19 cellular contexts compared by ENCODE assay signal in genomic region chr12:4044736-4045432, GRCh38.
DNase-seq lines count a peak whose midpoint lies in the region; ATAC-seq, FAIRE-seq and TF ChIP-seq lines count a peak whose summit lies in the region.
"Had no signal": no experiment of that assay in that cellular context is flagged by ENCODE, and none has a peak within 500 bp of the region (broad histone marks: within the 10 kb centered on the region; RNA-seq: fewer than 3 reads in every experiment).

No MANE protein-coding gene starts in this region.

- peaks cover 2% of the 10 kb centered on the region for H3K36me3 Mint-ChIP-seq in activated naive CD4-positive, alpha-beta T cell treated with anti-CD3 and anti-CD28 coated beads, Interleukin-2, amount 50 U/mL, for 24 hours
- no peaks in the 10 kb centered on the region for H3K36me3 Mint-ChIP-seq in activated naive CD4-positive, alpha-beta T cell treated with anti-CD3 and anti-CD28 coated beads, Interleukin-2, amount 50 U/mL, for 72 hours
- no peaks in the 10 kb centered on the region for H3K36me3 Mint-ChIP-seq in neural crest cell (ENCODE audit: low read depth)

- no peak for ATAC-seq in activated naive CD4-positive, alpha-beta T cell treated with anti-CD3 and anti-CD28 coated beads, Interleukin-2, amount 50 U/mL, for 72 hours
- no peak for ATAC-seq in HG03039 (IDR thresholded peaks at IDR 0.05; ENCODE audit: unreplicated experiment)
- ATAC-seq: HCT116, K562 had no signal

- peak overlapping the region; percentile 11 for H3K27ac Mint-ChIP-seq in activated naive CD4-positive, alpha-beta T cell treated with anti-CD3 and anti-CD28 coated beads, Interleukin-2, amount 50 U/mL, for 24 hours
- H3K27ac Mint-ChIP-seq in activated naive CD4-positive, alpha-beta T cell treated with anti-CD3 and anti-CD28 coated beads, Interleukin-2, amount 50 U/mL, for 72 hours: no peak overlapping the region
- H3K27ac Mint-ChIP-seq in neural crest cell (ENCODE audit: unreplicated experiment): peak overlapping the region; percentile 83
- H3K27ac Mint-ChIP-seq: CD4-positive, alpha-beta memory T cell had no signal

- no peak overlapping the region for H3K4me3 Mint-ChIP-seq in activated naive CD4-positive, alpha-beta T cell treated with anti-CD3 and anti-CD28 coated beads, Interleukin-2, amount 50 U/mL, for 24 hours
- no peak overlapping the region for H3K4me3 Mint-ChIP-seq in neural crest cell
- H3K4me3 Mint-ChIP-seq: CD4-positive, alpha-beta memory T cell had no signal

- DNase-seq in activated naive CD4-positive, alpha-beta T cell treated with anti-CD3 and anti-CD28 coated beads, Interleukin-2, amount 50 U/mL, for 72 hours (ENCODE audit: low spot score in 2 of 2): no peak
- DNase-seq in HTR-8/SVneo (ENCODE audit: insufficient read length, low spot score): no peak
- DNase-seq in coronary artery (ENCODE audit: low spot score): peak; percentile 41
- DNase-seq in neural crest cell (ENCODE audit: low read depth, low spot score): no peak
- DNase-seq in brain microvascular endothelial cell: no peak
- DNase-seq in GF-D8 (lab: John Stamatoyannopoulos, UW): no peak
- DNase-seq: CD4-positive, alpha-beta memory T cell; GOT3; NCI-H1105; NCI-H2081 treated with DMSO at 0.1 percent for 48 hours; NCI-H446 treated with DMSO at 0.1 percent for 48 hours; NCI-H69; SJCRH30 had no signal

- H3K27me3 ChIP-seq in brain microvascular endothelial cell (replicated peaks): no peaks in the 10 kb centered on the region
- H3K27me3 ChIP-seq: BLaER1, SJCRH30 had no signal

- H3K9me3 Mint-ChIP-seq in activated naive CD4-positive, alpha-beta T cell treated with anti-CD3 and anti-CD28 coated beads, Interleukin-2, amount 50 U/mL, for 24 hours: no peaks in the 10 kb centered on the region
- H3K9me3 Mint-ChIP-seq in activated naive CD4-positive, alpha-beta T cell treated with anti-CD3 and anti-CD28 coated beads, Interleukin-2, amount 50 U/mL, for 72 hours: no peaks in the 10 kb centered on the region
- no peaks in the 10 kb centered on the region for H3K9me3 Mint-ChIP-seq in neural crest cell
- H3K9me3 Mint-ChIP-seq: CD4-positive, alpha-beta memory T cell had no signal

- H3K4me3 ChIP-seq in coronary artery (no peak overlapping the region), brain microvascular endothelial cell (ENCODE audit: low read depth, low read length) (no peak overlapping the region)
- H3K4me3 ChIP-seq: BLaER1, K562, SJCRH30 had no signal

- no peaks in the 10 kb centered on the region for H3K36me3 ChIP-seq in brain microvascular endothelial cell (replicated peaks)
- H3K36me3 ChIP-seq: BLaER1, SJCRH30 had no signal

- H3K27ac ChIP-seq in coronary artery: no peak overlapping the region
- no peak overlapping the region for H3K27ac ChIP-seq in brain microvascular endothelial cell
- H3K27ac ChIP-seq: BLaER1, SJCRH30 had no signal

- peak; percentile 36 for FAIRE-seq in HTR-8/SVneo (lab: Jason Lieb, UNC)
- FAIRE-seq: GM12891, K562 had no signal

- no peaks in the 10 kb centered on the region for H3K27me3 Mint-ChIP-seq in activated naive CD4-positive, alpha-beta T cell treated with anti-CD3 and anti-CD28 coated beads, Interleukin-2, amount 50 U/mL, for 24 hours
- no peaks in the 10 kb centered on the region for H3K27me3 Mint-ChIP-seq in neural crest cell (ENCODE audit: low read depth)
- H3K27me3 Mint-ChIP-seq: CD4-positive, alpha-beta memory T cell had no signal

- TF ChIP-seq CTCF in coronary artery (IDR thresholded peaks at IDR 0.05) (no peak), neural crest cell (conservative IDR thresholded peaks at IDR 0.05) (no peak), brain microvascular endothelial cell (IDR thresholded peaks at IDR 0.05; ENCODE audit: low read depth, low read length, missing control alignments) (no peak)

- in situ Hi-C loops in brain microvascular endothelial cell (cut with HindIII; ENCODE audit: low pct_ligation_motif_present, low sequenced_read_pairs): no loop called here

- no peaks in the 10 kb centered on the region for H3K4me1 Mint-ChIP-seq in activated naive CD4-positive, alpha-beta T cell treated with anti-CD3 and anti-CD28 coated beads, Interleukin-2, amount 50 U/mL, for 24 hours
- H3K4me1 Mint-ChIP-seq in neural crest cell: peaks cover 30% of the 10 kb centered on the region

Comparison
In these comparisons a context has a peak if more than half of its experiments do, and no peak if none do; other contexts are left out.
1. H3K27ac Mint-ChIP-seq: peak in activated naive CD4-positive, alpha-beta T cell treated with anti-CD3 and anti-CD28 coated beads, Interleukin-2, amount 50 U/mL, for 24 hours (single experiment) and neural crest cell (single experiment); none in activated naive CD4-positive, alpha-beta T cell treated with anti-CD3 and anti-CD28 coated beads, Interleukin-2, amount 50 U/mL, for 72 hours (0 of 2).